21 cellular contexts compared by ENCODE assay signal in genomic region chr20:4162766-4163165, GRCh38. TPM values are rescaled to one million over a fixed set of nuclear protein-coding genes. Genes with fewer than 3 reads are reported as not detected.
DNase-seq lines count a peak whose midpoint lies in the region; ATAC-seq and TF ChIP-seq lines count a peak whose summit lies in the region.
"Had no signal": no experiment of that assay in that cellular context is flagged by ENCODE, and none has a peak within 500 bp of the region (broad histone marks: within the 10 kb centered on the region; RNA-seq: fewer than 3 reads in every experiment).

No MANE protein-coding gene starts in this region.

- H3K27me3 ChIP-seq in KMS-11 (ENCODE audit: insufficient read depth, low read depth) (no peaks in the 10 kb centered on the region), lower lobe of right lung (ENCODE audit: low read depth) (no peaks in the 10 kb centered on the region)
- H3K27me3 ChIP-seq: thyroid gland had no signal

- H3K4me1 ChIP-seq in KMS-11 (ENCODE audit: low read depth, poor library complexity, severe bottlenecking) (peaks cover 69% of the 10 kb centered on the region), lower lobe of right lung (peaks cover 16% of the 10 kb centered on the region)

- no peaks in the 10 kb centered on the region for H3K27me3 Mint-ChIP-seq in activated T-helper 2 cell treated with anti-CD3 and anti-CD28 coated beads, Interferon-gamma antibody, Interleukin-2, Interleukin-4, amounts not matched to agents 10 μg/mL and 5 μg/mL and 100 μg/mL, durations not matched to agents 14 hours and 24 hours and 36 hours (ENCODE audit: low read depth)
- H3K27me3 Mint-ChIP-seq: activated CD8-positive, alpha-beta memory T cell treated with anti-CD3 and anti-CD28 coated beads, Interleukin-2, amount 10 ng/mL, durations not matched to agents 7 days and 5 days; natural killer cell treated with Interleukin-12 subunit alpha and Interleukin-12 subunit beta and Interleukin-15 and Interleukin-18, amount 100 ng/mL, for 72 hours had no signal

- H3K9me3 Mint-ChIP-seq in activated T-helper 2 cell treated with anti-CD3 and anti-CD28 coated beads, Interferon-gamma antibody, Interleukin-2, Interleukin-4, amounts not matched to agents 10 μg/mL and 5 μg/mL and 100 μg/mL, durations not matched to agents 14 hours and 24 hours and 36 hours, result no peaks in the 10 kb centered on the region
- H3K9me3 Mint-ChIP-seq: natural killer cell treated with Interleukin-12 subunit alpha and Interleukin-12 subunit beta and Interleukin-15 and Interleukin-18, amount 100 ng/mL, for 72 hours; stimulated activated naive B cell treated with anti-CD40 and anti-IgM and Interleukin-4, amounts not matched to agents 10 μg/mL and 1 μg/mL and 100 μg/mL, for 72 hours; T-cell had no signal

- no peaks in the 10 kb centered on the region; the same call in 1 of the 2 replicates for H3K79me2 ChIP-seq in KMS-11 (ENCODE audit: insufficient read depth, low read depth)

- H2AFZ ChIP-seq in KMS-11 (ENCODE audit: low read depth), result no peak overlapping the region

- H3K4me1 Mint-ChIP-seq in activated T-helper 2 cell treated with anti-CD3 and anti-CD28 coated beads, Interferon-gamma antibody, Interleukin-2, Interleukin-4, amounts not matched to agents 10 μg/mL and 5 μg/mL and 100 μg/mL, durations not matched to agents 14 hours and 24 hours and 36 hours (ENCODE audit: low read depth), result peaks cover 59% of the 10 kb centered on the region

- H3K27ac ChIP-seq in KMS-11, result no peak overlapping the region
- H3K27ac ChIP-seq in lower lobe of right lung, result no peak overlapping the region
- H3K27ac ChIP-seq in substantia nigra (ENCODE audit: low read depth, low read length, poor library complexity, severe bottlenecking), result peak overlapping the region; percentile 63

- TF ChIP-seq CTCF in KMS-11 (conservative IDR thresholded peaks at IDR 0.05; ENCODE audit: low read depth, low read length) (no peak), lower lobe of right lung (IDR thresholded peaks at IDR 0.05) (no peak)

- no peak overlapping the region for H3K4me3 Mint-ChIP-seq in activated T-helper 2 cell treated with anti-CD3 and anti-CD28 coated beads, Interferon-gamma antibody, Interleukin-2, Interleukin-4, amounts not matched to agents 10 μg/mL and 5 μg/mL and 100 μg/mL, durations not matched to agents 14 hours and 24 hours and 36 hours (ENCODE audit: low read depth)
- H3K4me3 Mint-ChIP-seq: activated CD8-positive, alpha-beta memory T cell treated with anti-CD3 and anti-CD28 coated beads, Interleukin-2, amount 10 ng/mL, durations not matched to agents 7 days and 5 days; natural killer cell treated with Interleukin-12 subunit alpha and Interleukin-12 subunit beta and Interleukin-15 and Interleukin-18, amount 100 ng/mL, for 72 hours; stimulated activated naive B cell treated with anti-CD40 and anti-IgM and Interleukin-4, amounts not matched to agents 10 μg/mL and 1 μg/mL and 100 μg/mL, for 72 hours; T-cell had no signal

- H3K4me3 ChIP-seq in KMS-11 (IDR thresholded peaks at IDR 0.05; ENCODE audit: insufficient read depth, low read depth, low read length) (no peak overlapping the region), lower lobe of right lung (no peak overlapping the region)
- H3K4me3 ChIP-seq: prostate gland, thyroid gland had no signal

- peak overlapping the region; percentile 22 for H3K27ac Mint-ChIP-seq in activated T-helper 2 cell treated with anti-CD3 and anti-CD28 coated beads, Interferon-gamma antibody, Interleukin-2, Interleukin-4, amounts not matched to agents 10 μg/mL and 5 μg/mL and 100 μg/mL, durations not matched to agents 14 hours and 24 hours and 36 hours
- H3K27ac Mint-ChIP-seq: activated CD8-positive, alpha-beta memory T cell treated with anti-CD3 and anti-CD28 coated beads, Interleukin-2, amount 10 ng/mL, durations not matched to agents 7 days and 5 days; natural killer cell treated with Interleukin-12 subunit alpha and Interleukin-12 subunit beta and Interleukin-15 and Interleukin-18, amount 100 ng/mL, for 72 hours; stimulated activated naive B cell treated with anti-CD40 and anti-IgM and Interleukin-4, amounts not matched to agents 10 μg/mL and 1 μg/mL and 100 μg/mL, for 72 hours; T-cell had no signal

- no peak for DNase-seq in activated T-helper 2 cell treated with anti-CD3 and anti-CD28 coated beads, Interferon-gamma antibody, Interleukin-2, Interleukin-4, amounts not matched to agents 10 μg/mL and 5 μg/mL and 100 μg/mL, durations not matched to agents 14 hours and 24 hours and 36 hours (ENCODE audit: low spot score)
- DNase-seq in lower lobe of right lung, result peak; percentile 22
- no peak for DNase-seq in substantia nigra (lab: John Stamatoyannopoulos, UW)
- DNase-seq in NCI-H2029 treated with DMSO at 0.1 percent for 48 hours (lab: John Stamatoyannopoulos, UW), result no peak
- DNase-seq in T-helper 2 cell, result no peak
- DNase-seq in DMS53 (lab: John Stamatoyannopoulos, UW), result no peak
- DNase-seq: activated CD4-positive, alpha-beta T cell treated with anti-CD3 and anti-CD28 coated beads for 48 hours; activated CD8-positive, alpha-beta memory T cell treated with anti-CD3 and anti-CD28 coated beads, Interleukin-2, amount 10 ng/mL, durations not matched to agents 7 days and 5 days; activated effector memory CD4-positive, alpha-beta T cell treated with anti-CD3 and anti-CD28 coated beads, Interleukin-2, amount 50 U/mL, for 16 hours; COR-L47; left colon; midbrain; NCI-H2081 treated with DMSO at 0.1 percent for 48 hours; NCI-H446; PC-3; stimulated activated naive B cell treated with anti-CD40 and anti-IgM and Interleukin-4, amounts not matched to agents 10 μg/mL and 1 μg/mL and 100 μg/mL, for 72 hours; T-cell; thyroid gland had no signal

- H3K36me3 ChIP-seq in KMS-11 (ENCODE audit: insufficient read depth) (no peaks in the 10 kb centered on the region), lower lobe of right lung (no peaks in the 10 kb centered on the region)
- H3K36me3 ChIP-seq: prostate gland, thyroid gland had no signal

- peak overlapping the region; percentile 74; the same call in 1 of the 2 replicates for H3K4me2 ChIP-seq in KMS-11

- intact Hi-C loops in activated T-helper 2 cell treated with anti-CD3 and anti-CD28 coated beads, Interferon-gamma antibody, Interleukin-2, Interleukin-4, amounts not matched to agents 10 μg/mL and 5 μg/mL and 100 μg/mL, durations not matched to agents 14 hours and 24 hours and 36 hours (cut with micrococcal nuclease), result no loop called here
- intact Hi-C loops in lower lobe of right lung (cut with DNase I), result no loop called here

- H4K20me1 ChIP-seq in KMS-11 (ENCODE audit: insufficient read depth), result no peaks in the 10 kb centered on the region

- no peaks in the 10 kb centered on the region for H3K36me3 Mint-ChIP-seq in activated T-helper 2 cell treated with anti-CD3 and anti-CD28 coated beads, Interferon-gamma antibody, Interleukin-2, Interleukin-4, amounts not matched to agents 10 μg/mL and 5 μg/mL and 100 μg/mL, durations not matched to agents 14 hours and 24 hours and 36 hours (ENCODE audit: low read depth)
- H3K36me3 Mint-ChIP-seq: activated CD8-positive, alpha-beta memory T cell treated with anti-CD3 and anti-CD28 coated beads, Interleukin-2, amount 10 ng/mL, durations not matched to agents 7 days and 5 days; natural killer cell treated with Interleukin-12 subunit alpha and Interleukin-12 subunit beta and Interleukin-15 and Interleukin-18, amount 100 ng/mL, for 72 hours; stimulated activated naive B cell treated with anti-CD40 and anti-IgM and Interleukin-4, amounts not matched to agents 10 μg/mL and 1 μg/mL and 100 μg/mL, for 72 hours; T-cell had no signal

- ATAC-seq in lower lobe of right lung, result no peak
- ATAC-seq: activated CD8-positive, alpha-beta memory T cell treated with anti-CD3 and anti-CD28 coated beads, Interleukin-2, amount 10 ng/mL, durations not matched to agents 7 days and 5 days; natural killer cell treated with Interleukin-12 subunit alpha and Interleukin-12 subunit beta and Interleukin-15 and Interleukin-18, amount 100 ng/mL, for 72 hours; stimulated activated naive B cell treated with anti-CD40 and anti-IgM and Interleukin-4, amounts not matched to agents 10 μg/mL and 1 μg/mL and 100 μg/mL, for 72 hours; T-cell had no signal

- H3K9me3 ChIP-seq in lower lobe of right lung, result no peaks in the 10 kb centered on the region
- H3K9me3 ChIP-seq: prostate gland, thyroid gland had no signal

- H3K9ac ChIP-seq in KMS-11, result no peak overlapping the region

RNA-seq across cellular contexts. Expression of gene SMOX, which starts 14.1 kb away (rescaled TPM):
- 36.4 and 38.7 TPM in 2 replicates for total RNA-seq in activated T-helper 2 cell treated with anti-CD3 and anti-CD28 coated beads, Interferon-gamma antibody, Interleukin-2, Interleukin-4, amounts not matched to agents 10 μg/mL and 5 μg/mL and 100 μg/mL, durations not matched to agents 14 hours and 24 hours and 36 hours
- total RNA-seq in lower lobe of right lung, result 5.3 TPM
